21 cellular contexts compared by ENCODE assay signal in genomic region chr18:37663446-37663845, GRCh38.
DNase-seq lines count a peak whose midpoint lies in the region; ATAC-seq and TF ChIP-seq lines count a peak whose summit lies in the region.
"Had no signal": no experiment of that assay in that cellular context is flagged by ENCODE, and none has a peak within 500 bp of the region (broad histone marks: within the 10 kb centered on the region; RNA-seq: fewer than 3 reads in every experiment).

No MANE protein-coding gene starts in this region.

- no peak overlapping the region for H3K4me3 Mint-ChIP-seq in H9
- no peak overlapping the region for H3K4me3 Mint-ChIP-seq in activated CD4-positive, alpha-beta memory T cell treated with anti-CD3 and anti-CD28 coated beads for 36 hours
- no peak overlapping the region for H3K4me3 Mint-ChIP-seq in T-helper 2 cell treated with Interferon-gamma antibody and Interleukin-4, amounts not matched to agents 5 μg/mL and 100 μg/mL, for 36 hours
- H3K4me3 Mint-ChIP-seq: CD4-positive, CD25-positive, alpha-beta regulatory T cell; HFFc6 had no signal

- no peaks in the 10 kb centered on the region for H3K36me3 ChIP-seq in lung (ENCODE audit: control insufficient read depth in 2 of 2, insufficient read depth in 2 of 2, low read length in 2 of 2)
- no peaks in the 10 kb centered on the region for H3K36me3 ChIP-seq in right atrium auricular region
- H3K36me3 ChIP-seq: BLaER1, HAP-1 had no signal

- H4K8ac ChIP-seq in H9 (replicated peaks; ENCODE audit: insufficient read length, low read depth, low read length), result no peak overlapping the region

- H3K27ac ChIP-seq in H9 (ENCODE audit: insufficient read length, low read depth, low read length) (no peak overlapping the region), lung (ENCODE audit: low read depth in 1 of 2, low read length in 1 of 2) (no peak overlapping the region), right atrium auricular region (no peak overlapping the region)
- H3K27ac ChIP-seq: BLaER1, GM23248 had no signal

- no peak overlapping the region for H2AFZ ChIP-seq in H9 (ENCODE audit: low read length)
- H2AFZ ChIP-seq: GM23248 had no signal

- POLR2A ChIA-PET in activated CD4-positive, alpha-beta memory T cell treated with anti-CD3 and anti-CD28 coated beads for 36 hours (lab: Charles Lee), result no interaction called here

- H2AK5ac ChIP-seq in H9 (ENCODE audit: insufficient read length, low read length), result no peak overlapping the region

- no peaks in the 10 kb centered on the region; a peak in 1 of 5 replicates for H3K9me3 Mint-ChIP-seq in H9
- H3K9me3 Mint-ChIP-seq in activated CD4-positive, alpha-beta memory T cell treated with anti-CD3 and anti-CD28 coated beads for 36 hours, result no peaks in the 10 kb centered on the region
- H3K9me3 Mint-ChIP-seq in T-helper 2 cell treated with Interferon-gamma antibody and Interleukin-4, amounts not matched to agents 5 μg/mL and 100 μg/mL, for 36 hours, result no peaks in the 10 kb centered on the region

- no peaks in the 10 kb centered on the region; a peak in 1 of 7 replicates for H3K36me3 Mint-ChIP-seq in H9 (ENCODE audit: insufficient read depth in 1 of 3, low read depth in 3 of 3)
- H3K36me3 Mint-ChIP-seq in activated CD4-positive, alpha-beta memory T cell treated with anti-CD3 and anti-CD28 coated beads for 36 hours, result no peaks in the 10 kb centered on the region
- no peaks in the 10 kb centered on the region for H3K36me3 Mint-ChIP-seq in T-helper 2 cell treated with Interferon-gamma antibody and Interleukin-4, amounts not matched to agents 5 μg/mL and 100 μg/mL, for 36 hours (ENCODE audit: low read depth)
- H3K36me3 Mint-ChIP-seq: CD4-positive, CD25-positive, alpha-beta regulatory T cell had no signal

- DNase-seq in H9 (no peak), ecto neural progenitor cell (ENCODE audit: low spot score) (peak; percentile 15), lung (ENCODE audit: low spot score) (peak; percentile 15), putamen (ENCODE audit: low spot score) (peak; percentile 57), right atrium auricular region (ENCODE audit: low spot score) (no peak)
- no peak for DNase-seq in activated CD4-positive, alpha-beta memory T cell treated with anti-CD3 and anti-CD28 coated beads for 36 hours
- DNase-seq in T-helper 2 cell treated with Interferon-gamma antibody and Interleukin-4, amounts not matched to agents 5 μg/mL and 100 μg/mL, for 36 hours (ENCODE audit: low spot score), result no peak
- DNase-seq: CD4-positive, CD25-positive, alpha-beta regulatory T cell; GM23248; HFFc6; Kasumi-1; NCI-H1092 treated with DMSO at 0.1 percent for 48 hours; NCI-H1436; NCI-H187; NCI-H524 treated with DMSO at 0.1 percent for 48 hours; NCI-H774; Right ventricle myocardium superior; RPMI8226 had no signal

- no peak overlapping the region for H2BK120ac ChIP-seq in H9 (ENCODE audit: low read depth, low read length, poor library complexity, severe bottlenecking)

- TF ChIP-seq CTCF in H9 (conservative IDR thresholded peaks at IDR 0.05) (no peak), lung (IDR thresholded peaks at IDR 0.05; ENCODE audit: control extremely low read depth, extremely low read depth) (no peak), right atrium auricular region (IDR thresholded peaks at IDR 0.05) (no peak)

- no peak overlapping the region for H3K18ac ChIP-seq in H9 (ENCODE audit: insufficient read length, low read depth, low read length)

- H4K5ac ChIP-seq in H9 (ENCODE audit: insufficient read length, low read depth, low read length), result no peak overlapping the region

- intact Hi-C loops in activated CD4-positive, alpha-beta memory T cell treated with anti-CD3 and anti-CD28 coated beads for 36 hours (cut with micrococcal nuclease), result no loop called here

- no peaks in the 10 kb centered on the region for H3K9me3 ChIP-seq in H9 (ENCODE audit: control insufficient read depth, low read depth, low read length)
- H3K9me3 ChIP-seq in lung (ENCODE audit: control insufficient read depth in 2 of 2, insufficient read depth in 1 of 2, low read length in 1 of 2), result no peaks in the 10 kb centered on the region
- H3K9me3 ChIP-seq in right atrium auricular region, result no peaks in the 10 kb centered on the region
- H3K9me3 ChIP-seq: BLaER1, HAP-1 had no signal

- H2BK20ac ChIP-seq in H9 (ENCODE audit: low read depth, low read length, poor library complexity, severe bottlenecking), result no peak overlapping the region

- H3K9ac ChIP-seq in H9 (ENCODE audit: extremely low read depth, insufficient read length, low read length), result no peak overlapping the region
- H3K9ac ChIP-seq: BLaER1, GM23248 had no signal

- ATAC-seq in lung (ENCODE audit: insufficient read depth, low FRiP score), result no peak
- ATAC-seq: HepG2 had no signal

- H3K56ac ChIP-seq in H9 (ENCODE audit: insufficient read length, low read depth, low read length), result no peak overlapping the region

- no peak overlapping the region for H3K4ac ChIP-seq in H9 (ENCODE audit: low read depth, low read length)

- peak overlapping the region in 2 of 3 experiments; percentile 2 to 20; a peak in 1 of 7 replicates for H3K27ac Mint-ChIP-seq in H9
- no peak overlapping the region for H3K27ac Mint-ChIP-seq in activated CD4-positive, alpha-beta memory T cell treated with anti-CD3 and anti-CD28 coated beads for 36 hours
- no peak overlapping the region for H3K27ac Mint-ChIP-seq in T-helper 2 cell treated with Interferon-gamma antibody and Interleukin-4, amounts not matched to agents 5 μg/mL and 100 μg/mL, for 36 hours
- H3K27ac Mint-ChIP-seq: CD4-positive, CD25-positive, alpha-beta regulatory T cell; HFFc6 had no signal

- no peaks in the 10 kb centered on the region for H3K79me2 ChIP-seq in H9 (ENCODE audit: insufficient read depth, low read length)

- H3K4me1 ChIP-seq in H9 (ENCODE audit: insufficient read depth, low read length), result peaks cover 4% of the 10 kb centered on the region; the same call in 1 of the 2 replicates
- H3K4me1 ChIP-seq in lung (ENCODE audit: control insufficient read depth in 2 of 2, insufficient read depth in 2 of 2, low read length in 2 of 2), result no peaks in the 10 kb centered on the region
- no peaks in the 10 kb centered on the region for H3K4me1 ChIP-seq in right atrium auricular region
- H3K4me1 ChIP-seq: BLaER1 had no signal

- H3K23me2 ChIP-seq in H9 (ENCODE audit: insufficient read length, low read depth, low read length, poor library complexity, severe bottlenecking), result no peaks in the 10 kb centered on the region

- H3K4me1 Mint-ChIP-seq in H9, result peaks cover 11 to 21% of the 10 kb centered on the region in 2 experiments
- H3K4me1 Mint-ChIP-seq in activated CD4-positive, alpha-beta memory T cell treated with anti-CD3 and anti-CD28 coated beads for 36 hours (ENCODE audit: low read depth), result no peaks in the 10 kb centered on the region
- no peaks in the 10 kb centered on the region for H3K4me1 Mint-ChIP-seq in T-helper 2 cell treated with Interferon-gamma antibody and Interleukin-4, amounts not matched to agents 5 μg/mL and 100 μg/mL, for 36 hours (ENCODE audit: low read depth)
- H3K4me1 Mint-ChIP-seq: CD4-positive, CD25-positive, alpha-beta regulatory T cell had no signal

- no peak overlapping the region for H2BK12ac ChIP-seq in H9 (ENCODE audit: insufficient read length, low read depth, low read length)

- H4K91ac ChIP-seq in H9 (ENCODE audit: insufficient read length, low read depth, low read length), result no peak overlapping the region

- no peak overlapping the region for H3K4me2 ChIP-seq in H9 (ENCODE audit: insufficient read depth, insufficient read length, low read length)
- H3K4me2 ChIP-seq: BLaER1 had no signal

- H2BK5ac ChIP-seq in H9 (ENCODE audit: insufficient read length, low read length), result no peak overlapping the region

- H3K79me1 ChIP-seq in H9 (ENCODE audit: insufficient read depth, low read depth, low read length, poor library complexity, severe bottlenecking), result no peaks in the 10 kb centered on the region

- no CpG with 5 or more reads among the region's 2 CpGs for WGBS in H9 (ENCODE audit: extremely low coverage, insufficient read length, low lambda C conversion rate)
- WGBS in lung, 2 donors, result 86 to 93% methylated on average over 2 of the region's 2 CpGs

- H3K27me3 Mint-ChIP-seq in H9 (ENCODE audit: low read depth), result peaks cover 2% of the 10 kb centered on the region
- H3K27me3 Mint-ChIP-seq in activated CD4-positive, alpha-beta memory T cell treated with anti-CD3 and anti-CD28 coated beads for 36 hours, result no peaks in the 10 kb centered on the region
- H3K27me3 Mint-ChIP-seq in T-helper 2 cell treated with Interferon-gamma antibody and Interleukin-4, amounts not matched to agents 5 μg/mL and 100 μg/mL, for 36 hours (ENCODE audit: low read depth), result no peaks in the 10 kb centered on the region
- H3K27me3 Mint-ChIP-seq: CD4-positive, CD25-positive, alpha-beta regulatory T cell had no signal

- H3K27me3 ChIP-seq in H9 (ENCODE audit: insufficient read depth, low read length), result no peaks in the 10 kb centered on the region
- no peaks in the 10 kb centered on the region for H3K27me3 ChIP-seq in lung (ENCODE audit: control insufficient read depth, insufficient read depth)
- no peaks in the 10 kb centered on the region for H3K27me3 ChIP-seq in right atrium auricular region
- H3K27me3 ChIP-seq: BLaER1 had no signal

- no peak overlapping the region for H3K4me3 ChIP-seq in lung
- no peak overlapping the region for H3K4me3 ChIP-seq in right atrium auricular region
- H3K4me3 ChIP-seq: BLaER1, GM23248, HAP-1 had no signal

- no peak overlapping the region for H3K23ac ChIP-seq in H9 (ENCODE audit: insufficient read length, low read depth, low read length)

- CTCF ChIA-PET in activated CD4-positive, alpha-beta memory T cell treated with anti-CD3 and anti-CD28 coated beads for 36 hours (lab: Charles Lee), result no interaction called here

- no peak overlapping the region for H2BK15ac ChIP-seq in H9 (ENCODE audit: low read depth, low read length)

- peaks cover 3% of the 10 kb centered on the region for H4K20me1 ChIP-seq in H9 (ENCODE audit: control insufficient read depth, insufficient read depth, insufficient read length)
- H4K20me1 ChIP-seq: BLaER1 had no signal

- H3K14ac ChIP-seq in H9 (ENCODE audit: insufficient read depth, low read length), result no peak overlapping the region

- no peak overlapping the region for H3T11ph ChIP-seq in H9 (ENCODE audit: low read length)

Comparison
In these comparisons a context has a peak if more than half of its experiments do, and no peak if none do; other contexts are left out.
1. DNase-seq: peak in ecto neural progenitor cell (single experiment), lung (single experiment) and putamen (single experiment); none in H9 (single experiment), activated CD4-positive, alpha-beta memory T cell treated with anti-CD3 and anti-CD28 coated beads for 36 hours (single experiment), T-helper 2 cell treated with Interferon-gamma antibody and Interleukin-4, amounts not matched to agents 5 μg/mL and 100 μg/mL, for 36 hours (single experiment) and right atrium auricular region (single experiment).
2. H3K27ac Mint-ChIP-seq: peak in H9 (2 of 3); none in activated CD4-positive, alpha-beta memory T cell treated with anti-CD3 and anti-CD28 coated beads for 36 hours (single experiment) and T-helper 2 cell treated with Interferon-gamma antibody and Interleukin-4, amounts not matched to agents 5 μg/mL and 100 μg/mL, for 36 hours (single experiment).